ENCODE assay signal across 16 cellular contexts in the genomic region with DNA sequence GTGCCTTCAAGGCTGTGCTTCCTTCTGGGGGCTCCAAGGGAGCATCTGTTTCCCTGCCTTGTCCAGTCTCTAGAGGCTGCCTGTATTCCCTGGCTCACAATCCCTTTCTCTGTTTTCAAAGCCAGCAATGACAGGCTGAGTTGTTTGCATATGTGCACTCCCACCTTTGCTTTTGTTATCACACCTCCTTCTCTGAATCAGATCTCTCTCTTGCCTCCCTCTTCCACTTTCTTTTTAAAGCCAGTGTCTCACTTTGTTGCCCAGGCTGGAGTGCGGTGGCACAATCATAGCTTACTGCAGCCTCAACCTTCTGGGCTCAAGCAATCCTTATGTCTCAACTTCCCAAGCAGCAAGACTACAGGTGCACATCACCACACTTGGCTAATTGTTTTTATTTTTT. TPM values are rescaled to one million over a fixed set of nuclear protein-coding genes. Genes with fewer than 3 reads are reported as not detected.
DNase-seq lines count a peak whose midpoint lies in the region; ATAC-seq lines count a peak whose summit lies in the region.
"Had no signal": no experiment of that assay in that cellular context is flagged by ENCODE, and none has a peak within 500 bp of the region (broad histone marks: within the 10 kb centered on the region; RNA-seq: fewer than 3 reads in every experiment).

No MANE protein-coding gene starts in this region.

- peaks cover 18% of the 10 kb centered on the region for H3K36me3 Mint-ChIP-seq in activated naive CD4-positive, alpha-beta T cell treated with anti-CD3 and anti-CD28 coated beads, Interleukin-2, amount 50 U/mL, for 24 hours
- H3K36me3 Mint-ChIP-seq in activated naive CD4-positive, alpha-beta T cell treated with anti-CD3 and anti-CD28 coated beads, Interleukin-2, amount 10 ng/mL, durations not matched to agents 7 days and 5 days = peaks cover 14% of the 10 kb centered on the region
- H3K36me3 Mint-ChIP-seq in stimulated activated effector memory CD8-positive, alpha-beta T cell treated with anti-CD3 and anti-CD28 coated beads, Interleukin-12 subunit alpha, Interleukin-12 subunit beta, amount 100 ng/mL, for 72 hours = no peaks in the 10 kb centered on the region
- H3K36me3 Mint-ChIP-seq in activated CD8-positive, alpha-beta memory T cell treated with anti-CD3 and anti-CD28 coated beads, Interleukin-2, amount 10 ng/mL, durations not matched to agents 7 days and 5 days = no peaks in the 10 kb centered on the region

- H3K27ac Mint-ChIP-seq in activated naive CD4-positive, alpha-beta T cell treated with anti-CD3 and anti-CD28 coated beads, Interleukin-2, amount 50 U/mL, for 24 hours = peak overlapping the region; percentile 41
- no peak overlapping the region for H3K27ac Mint-ChIP-seq in activated naive CD4-positive, alpha-beta T cell treated with anti-CD3 and anti-CD28 coated beads, Interleukin-2, amount 10 ng/mL, durations not matched to agents 7 days and 5 days
- no peak overlapping the region for H3K27ac Mint-ChIP-seq in stimulated activated effector memory CD8-positive, alpha-beta T cell treated with anti-CD3 and anti-CD28 coated beads, Interleukin-12 subunit alpha, Interleukin-12 subunit beta, amount 100 ng/mL, for 72 hours
- H3K27ac Mint-ChIP-seq in activated CD8-positive, alpha-beta memory T cell treated with anti-CD3 and anti-CD28 coated beads, Interleukin-2, amount 10 ng/mL, durations not matched to agents 7 days and 5 days = no peak overlapping the region
- H3K27ac Mint-ChIP-seq: CD8-positive, alpha-beta T cell had no signal

- ATAC-seq in GM18867 (IDR thresholded peaks at IDR 0.05; ENCODE audit: unreplicated experiment) = peak; percentile 85
- peak; percentile 51 for ATAC-seq in stimulated activated effector memory CD8-positive, alpha-beta T cell treated with anti-CD3 and anti-CD28 coated beads, Interleukin-12 subunit alpha, Interleukin-12 subunit beta, amount 100 ng/mL, for 72 hours
- ATAC-seq in activated CD8-positive, alpha-beta memory T cell treated with anti-CD3 and anti-CD28 coated beads, Interleukin-2, amount 10 ng/mL, durations not matched to agents 7 days and 5 days = no peak
- ATAC-seq: CD8-positive, alpha-beta T cell; PC-3 had no signal

- no peak overlapping the region for H3K4me3 Mint-ChIP-seq in activated naive CD4-positive, alpha-beta T cell treated with anti-CD3 and anti-CD28 coated beads, Interleukin-2, amount 50 U/mL, for 24 hours
- H3K4me3 Mint-ChIP-seq in activated naive CD4-positive, alpha-beta T cell treated with anti-CD3 and anti-CD28 coated beads, Interleukin-2, amount 10 ng/mL, durations not matched to agents 7 days and 5 days = no peak overlapping the region
- no peak overlapping the region for H3K4me3 Mint-ChIP-seq in stimulated activated effector memory CD8-positive, alpha-beta T cell treated with anti-CD3 and anti-CD28 coated beads, Interleukin-12 subunit alpha, Interleukin-12 subunit beta, amount 100 ng/mL, for 72 hours
- no peak overlapping the region for H3K4me3 Mint-ChIP-seq in activated CD8-positive, alpha-beta memory T cell treated with anti-CD3 and anti-CD28 coated beads, Interleukin-2, amount 10 ng/mL, durations not matched to agents 7 days and 5 days
- H3K4me3 Mint-ChIP-seq: CD8-positive, alpha-beta T cell had no signal

- DNase-seq in activated naive CD4-positive, alpha-beta T cell treated with anti-CD3 and anti-CD28 coated beads, Interleukin-2, amount 10 ng/mL, durations not matched to agents 7 days and 5 days = no peak
- DNase-seq in NCI-H69 (lab: John Stamatoyannopoulos, UW) = peak; percentile 53
- no peak for DNase-seq in stimulated activated effector memory CD8-positive, alpha-beta T cell treated with anti-CD3 and anti-CD28 coated beads, Interleukin-12 subunit alpha, Interleukin-12 subunit beta, amount 100 ng/mL, for 72 hours (ENCODE audit: low spot score in 2 of 2)
- no peak for DNase-seq in activated CD8-positive, alpha-beta memory T cell treated with anti-CD3 and anti-CD28 coated beads, Interleukin-2, amount 10 ng/mL, durations not matched to agents 7 days and 5 days
- DNase-seq in activated CD8-positive, alpha-beta memory T cell treated with anti-CD3 and anti-CD28 coated beads, Interleukin-2, amount 50 U/mL, for 4 hours = no peak
- DNase-seq: BE2C; CD8-positive, alpha-beta T cell; KG1; NCI-H1092 treated with DMSO at 0.1 percent for 48 hours; NCI-H1694; NCI-H2107; NCI-H226; NK-92 treated with Interleukin-12 subunit alpha and Interleukin-12 subunit beta, amount 100 ng/mL, for 24 hours; PC-3 had no signal

- CTCF ChIA-PET in activated naive CD4-positive, alpha-beta T cell treated with anti-CD3 and anti-CD28 coated beads, Interleukin-2, amount 10 ng/mL, durations not matched to agents 7 days and 5 days (lab: Charles Lee) = interaction anchor here (0.8 kb wide), 1 partner anchor 265 kb away, joined by 4 read pairs; no protein-coding TSS in a partner anchor
- CTCF ChIA-PET in activated CD8-positive, alpha-beta memory T cell treated with anti-CD3 and anti-CD28 coated beads, Interleukin-2, amount 10 ng/mL, durations not matched to agents 7 days and 5 days (lab: Charles Lee) = no interaction called here

- H3K27me3 Mint-ChIP-seq in activated naive CD4-positive, alpha-beta T cell treated with anti-CD3 and anti-CD28 coated beads, Interleukin-2, amount 50 U/mL, for 24 hours = no peaks in the 10 kb centered on the region
- no peaks in the 10 kb centered on the region for H3K27me3 Mint-ChIP-seq in activated naive CD4-positive, alpha-beta T cell treated with anti-CD3 and anti-CD28 coated beads, Interleukin-2, amount 10 ng/mL, durations not matched to agents 7 days and 5 days
- peaks cover 3% of the 10 kb centered on the region for H3K27me3 Mint-ChIP-seq in activated CD8-positive, alpha-beta memory T cell treated with anti-CD3 and anti-CD28 coated beads, Interleukin-2, amount 10 ng/mL, durations not matched to agents 7 days and 5 days

- no peaks in the 10 kb centered on the region for H3K9me3 Mint-ChIP-seq in activated naive CD4-positive, alpha-beta T cell treated with anti-CD3 and anti-CD28 coated beads, Interleukin-2, amount 50 U/mL, for 24 hours
- H3K9me3 Mint-ChIP-seq in activated naive CD4-positive, alpha-beta T cell treated with anti-CD3 and anti-CD28 coated beads, Interleukin-2, amount 10 ng/mL, durations not matched to agents 7 days and 5 days = no peaks in the 10 kb centered on the region
- H3K9me3 Mint-ChIP-seq in stimulated activated effector memory CD8-positive, alpha-beta T cell treated with anti-CD3 and anti-CD28 coated beads, Interleukin-12 subunit alpha, Interleukin-12 subunit beta, amount 100 ng/mL, for 72 hours = no peaks in the 10 kb centered on the region
- no peaks in the 10 kb centered on the region for H3K9me3 Mint-ChIP-seq in activated CD8-positive, alpha-beta memory T cell treated with anti-CD3 and anti-CD28 coated beads, Interleukin-2, amount 10 ng/mL, durations not matched to agents 7 days and 5 days (ENCODE audit: low read depth)
- H3K9me3 Mint-ChIP-seq: CD8-positive, alpha-beta T cell had no signal

- H3K4me1 Mint-ChIP-seq in activated naive CD4-positive, alpha-beta T cell treated with anti-CD3 and anti-CD28 coated beads, Interleukin-2, amount 50 U/mL, for 24 hours = peaks cover 45% of the 10 kb centered on the region
- H3K4me1 Mint-ChIP-seq in activated naive CD4-positive, alpha-beta T cell treated with anti-CD3 and anti-CD28 coated beads, Interleukin-2, amount 10 ng/mL, durations not matched to agents 7 days and 5 days = peaks cover 16% of the 10 kb centered on the region
- peaks cover 14% of the 10 kb centered on the region for H3K4me1 Mint-ChIP-seq in stimulated activated effector memory CD8-positive, alpha-beta T cell treated with anti-CD3 and anti-CD28 coated beads, Interleukin-12 subunit alpha, Interleukin-12 subunit beta, amount 100 ng/mL, for 72 hours
- peaks cover 8% of the 10 kb centered on the region for H3K4me1 Mint-ChIP-seq in activated CD8-positive, alpha-beta memory T cell treated with anti-CD3 and anti-CD28 coated beads, Interleukin-2, amount 10 ng/mL, durations not matched to agents 7 days and 5 days

RNA-seq across cellular contexts. Expression of a gene that starts 37.1 kb away (rescaled TPM):
- total RNA-seq in activated CD8-positive, alpha-beta memory T cell treated with anti-CD3 and anti-CD28 coated beads, Interleukin-2, amount 10 ng/mL, durations not matched to agents 7 days and 5 days = 10 to 100 TPM; 29.4 to 30.6 TPM
